Comparison of ENCODE assay signal across 1 cellular context in genomic region chr17:68205808-68206563, GRCh38.
TF ChIP-seq lines count a peak whose summit lies in the region.

No MANE protein-coding gene starts in this region.

TF ChIP-seq in HepG2, 621 proteins besides CTCF, POLR2A, EP300 and RAD21:
- TF ChIP-seq ZNF766 (CRISPR knock-in tag; IDR thresholded peaks at IDR 0.05; ENCODE audit: borderline replicate concordance) (0 out of 2 replicates have a peak, but pooled peaks have one; percentile 2), ZNF468 (CRISPR knock-in tag; IDR thresholded peaks at IDR 0.05) (0 out of 2 replicates have a peak, but pooled peaks have one; percentile 15), ZNF547 (CRISPR knock-in tag; IDR thresholded peaks at IDR 0.05) (0 out of 2 replicates have a peak, but pooled peaks have one; percentile 14), ZNF335 (CRISPR knock-in tag; IDR thresholded peaks at IDR 0.05) (0 out of 2 replicates have a peak, but pooled peaks have one; percentile 39), ZNF280D (CRISPR knock-in tag; IDR thresholded peaks at IDR 0.05) (0 out of 2 replicates have a peak, but pooled peaks have one; percentile 48), UBTF (CRISPR knock-in tag; IDR thresholded peaks at IDR 0.05) (peak; percentile 24; the same call in 1 of the 2 replicates), YEATS4 (CRISPR knock-in tag; IDR thresholded peaks at IDR 0.05; ENCODE audit: borderline replicate concordance) (0 out of 2 replicates have a peak, but pooled peaks have one; percentile 0), HINFP (CRISPR knock-in tag; IDR thresholded peaks at IDR 0.05; ENCODE audit: low read depth) (0 out of 2 replicates have a peak, but pooled peaks have one; percentile 49), BRD4 (CRISPR knock-in tag; IDR thresholded peaks at IDR 0.05) (0 out of 2 replicates have a peak, but pooled peaks have one; percentile 10), ZMYM3 (CRISPR knock-in tag; IDR thresholded peaks at IDR 0.05) (peak; percentile 39; the same call in 1 of the 2 replicates), TFE3 (CRISPR knock-in tag; IDR thresholded peaks at IDR 0.05) (0 out of 2 replicates have a peak, but pooled peaks have one; percentile 29), ZNF292 (CRISPR knock-in tag; IDR thresholded peaks at IDR 0.05; ENCODE audit: borderline replicate concordance, low read depth) (peak; percentile 43; the same call in 1 of the 2 replicates), SP2 (CRISPR knock-in tag; IDR thresholded peaks at IDR 0.05) (0 out of 2 replicates have a peak, but pooled peaks have one; percentile 14), PATZ1 (CRISPR knock-in tag; IDR thresholded peaks at IDR 0.05) (peak; percentile 36; the same call in 1 of the 2 replicates), ZNF281 (CRISPR knock-in tag; IDR thresholded peaks at IDR 0.05; ENCODE audit: borderline replicate concordance) (peak; percentile 17; the same call in 1 of the 2 replicates), ZNF350 (CRISPR knock-in tag; IDR thresholded peaks at IDR 0.05; ENCODE audit: borderline replicate concordance, low read depth) (0 out of 2 replicates have a peak, but pooled peaks have one; percentile 13)
